8 cellular contexts compared by ENCODE assay signal in genomic region chr1:192506741-192507155, GRCh38.
A peak's percentile ranks its signal among the peaks of the same experiment; 100 is the strongest.
DNase-seq lines count a peak whose midpoint lies in the region; ATAC-seq and TF ChIP-seq lines count a peak whose summit lies in the region.

No MANE protein-coding gene starts in this region.

- peak overlapping the region in 1 of 2 donors; percentile 3 for H3K27ac Mint-ChIP-seq in effector memory CD8-positive, alpha-beta T cell
- no peak overlapping the region for H3K27ac Mint-ChIP-seq in activated T-helper 1 cell treated with anti-CD3 and anti-CD28 coated beads, Interleukin-12 subunit alpha, Interleukin-12 subunit beta, Interleukin-2, Interleukin-4 antibody, amounts not matched to agents 30 ng/mL and 10 ng/mL and 1 ng/mL, durations not matched to agents 14 hours and 24 hours and 36 hours

- RAD21 ChIA-PET in HCT116 (lab: Charles Lee; ENCODE audit: low non-redundant PET in 1 of 2, low total read pairs in 2 of 2, uncharacterized antibody in 2 of 2, unreplicated experiment in 2 of 2): no interaction called here

- H3K9ac ChIP-seq in HCT116 (ENCODE audit: low read length): no peak overlapping the region

- no TSS peak for BruUV-seq in HCT116 (replicated peaks; lab: Mats Ljungman, UMichigan)

- CTCF ChIA-PET in HCT116 (lab: Charles Lee): interaction anchor here (0.9 kb wide), 2 partner anchors 104 to 301 kb away, joined by 3 to 4 read pairs; no protein-coding TSS in a partner anchor

- H3K4me1 Mint-ChIP-seq in effector memory CD8-positive, alpha-beta T cell (ENCODE audit: low read depth in 2 of 2): no peaks in the 10 kb centered on the region
- H3K4me1 Mint-ChIP-seq in activated T-helper 1 cell treated with anti-CD3 and anti-CD28 coated beads, Interleukin-12 subunit alpha, Interleukin-12 subunit beta, Interleukin-2, Interleukin-4 antibody, amounts not matched to agents 30 ng/mL and 10 ng/mL and 1 ng/mL, durations not matched to agents 14 hours and 24 hours and 36 hours (ENCODE audit: low read depth): no peaks in the 10 kb centered on the region

- no peaks in the 10 kb centered on the region for H4K20me1 ChIP-seq in HCT116 (ENCODE audit: insufficient read depth)

- H3K4me1 ChIP-seq in left ventricle myocardium inferior (no peaks in the 10 kb centered on the region), HCT116 (ENCODE audit: control insufficient read depth in 1 of 2, insufficient read depth in 2 of 2, low read length in 2 of 2) (no peaks in the 10 kb centered on the region)

- H3K79me2 ChIP-seq in HCT116 (ENCODE audit: insufficient read depth, low read length): no peaks in the 10 kb centered on the region

- no peak for TF ChIP-seq POLR2A in HCT116 (IDR thresholded peaks at IDR 0.05; ENCODE audit: borderline replicate concordance, extremely low read depth, insufficient read depth, insufficient read length)

- no peak overlapping the region for H3K4me2 ChIP-seq in HCT116 (ENCODE audit: low read length)

- intact Hi-C loops in left ventricle myocardium inferior (cut with micrococcal nuclease): no loop called here
- intact Hi-C loops in Right ventricle myocardium inferior (cut with DNase I): no loop called here
- intact Hi-C loops in HCT116 (cut with micrococcal nuclease): no loop called here
- intact Hi-C loops in activated T-helper 1 cell treated with anti-CD3 and anti-CD28 coated beads, Interleukin-12 subunit alpha, Interleukin-12 subunit beta, Interleukin-2, Interleukin-4 antibody, amounts not matched to agents 30 ng/mL and 10 ng/mL and 1 ng/mL, durations not matched to agents 14 hours and 24 hours and 36 hours (cut with micrococcal nuclease): no loop called here

- H3K9me3 ChIP-seq in left ventricle myocardium inferior (replicated peaks) (peaks cover 3% of the 10 kb centered on the region), HCT116 (ENCODE audit: control insufficient read depth in 1 of 2, insufficient read depth in 1 of 2, low read depth in 1 of 2, low read length in 2 of 2) (no peaks in the 10 kb centered on the region)

- no peaks in the 10 kb centered on the region for H3K9me3 Mint-ChIP-seq in effector memory CD8-positive, alpha-beta T cell
- H3K9me3 Mint-ChIP-seq in activated T-helper 1 cell treated with anti-CD3 and anti-CD28 coated beads, Interleukin-12 subunit alpha, Interleukin-12 subunit beta, Interleukin-2, Interleukin-4 antibody, amounts not matched to agents 30 ng/mL and 10 ng/mL and 1 ng/mL, durations not matched to agents 14 hours and 24 hours and 36 hours: no peaks in the 10 kb centered on the region

- DNase-seq in left ventricle myocardium inferior (no peak), Right ventricle myocardium inferior (ENCODE audit: missing footprints) (no peak), HCT116 (ENCODE audit: low read depth, low spot score) (peak; percentile 23), LNCaP clone FGC (ENCODE audit: low read depth) (no peak), inferior parietal cortex (ENCODE audit: extremely low spot score) (no peak), NCI-H69 (lab: John Stamatoyannopoulos, UW) (no peak)
- peak in 1 of 3 experiments; percentile 12 for DNase-seq in effector memory CD8-positive, alpha-beta T cell
- no peak for DNase-seq in activated T-helper 1 cell treated with anti-CD3 and anti-CD28 coated beads, Interleukin-12 subunit alpha, Interleukin-12 subunit beta, Interleukin-2, Interleukin-4 antibody, amounts not matched to agents 30 ng/mL and 10 ng/mL and 1 ng/mL, durations not matched to agents 14 hours and 24 hours and 36 hours (ENCODE audit: low spot score)

- no peak overlapping the region for H3K4me3 Mint-ChIP-seq in effector memory CD8-positive, alpha-beta T cell
- H3K4me3 Mint-ChIP-seq in activated T-helper 1 cell treated with anti-CD3 and anti-CD28 coated beads, Interleukin-12 subunit alpha, Interleukin-12 subunit beta, Interleukin-2, Interleukin-4 antibody, amounts not matched to agents 30 ng/mL and 10 ng/mL and 1 ng/mL, durations not matched to agents 14 hours and 24 hours and 36 hours: no peak overlapping the region

- H3K27me3 ChIP-seq in left ventricle myocardium inferior (ENCODE audit: low read depth) (no peaks in the 10 kb centered on the region), HCT116 (ENCODE audit: insufficient read depth, low read length) (no peaks in the 10 kb centered on the region)

- H3K27ac ChIP-seq in left ventricle myocardium inferior (replicated peaks) (no peak overlapping the region), HCT116 (ENCODE audit: low read depth, low read length) (no peak overlapping the region)

- H3K36me3 Mint-ChIP-seq in effector memory CD8-positive, alpha-beta T cell (ENCODE audit: insufficient read depth): no peaks in the 10 kb centered on the region
- no peaks in the 10 kb centered on the region for H3K36me3 Mint-ChIP-seq in activated T-helper 1 cell treated with anti-CD3 and anti-CD28 coated beads, Interleukin-12 subunit alpha, Interleukin-12 subunit beta, Interleukin-2, Interleukin-4 antibody, amounts not matched to agents 30 ng/mL and 10 ng/mL and 1 ng/mL, durations not matched to agents 14 hours and 24 hours and 36 hours (ENCODE audit: low read depth)

- ATAC-seq in Right ventricle myocardium inferior (no peak), HCT116 (peak; percentile 69; the same call in 1 of the 2 replicates)
- peak; percentile 53 for ATAC-seq in effector memory CD8-positive, alpha-beta T cell (replicated peaks)

- TF ChIP-seq CTCF in left ventricle myocardium inferior (IDR thresholded peaks at IDR 0.05; ENCODE audit: borderline replicate concordance): peak; percentile 46
- peak; percentile 34 to 63 (median 41); a peak in 4 of 6 replicates for TF ChIP-seq CTCF in HCT116 (IDR thresholded peaks at IDR 0.05 in 2 of 3, conservative IDR thresholded peaks at IDR 0.05 in 1 of 3; ENCODE audit: borderline replicate concordance in 1 of 3, insufficient read depth in 1 of 3, low read depth in 2 of 3, low read length in 2 of 3)
- TF ChIP-seq CTCF in LNCaP clone FGC (IDR thresholded peaks at IDR 0.05; ENCODE audit: control insufficient read depth, extremely low read depth, insufficient read depth): peak; percentile 29

- H3K36me3 ChIP-seq in left ventricle myocardium inferior: no peaks in the 10 kb centered on the region
- no peaks in the 10 kb centered on the region for H3K36me3 ChIP-seq in HCT116 (ENCODE audit: control insufficient read depth in 1 of 2, insufficient read depth in 2 of 2, low read length in 2 of 2)

- H3K27me3 Mint-ChIP-seq in effector memory CD8-positive, alpha-beta T cell: no peaks in the 10 kb centered on the region
- H3K27me3 Mint-ChIP-seq in activated T-helper 1 cell treated with anti-CD3 and anti-CD28 coated beads, Interleukin-12 subunit alpha, Interleukin-12 subunit beta, Interleukin-2, Interleukin-4 antibody, amounts not matched to agents 30 ng/mL and 10 ng/mL and 1 ng/mL, durations not matched to agents 14 hours and 24 hours and 36 hours (ENCODE audit: insufficient read depth): no peaks in the 10 kb centered on the region

- H3K4me3 ChIP-seq in left ventricle myocardium inferior: no peak overlapping the region
- no peak overlapping the region for H3K4me3 ChIP-seq in HCT116 (replicated peaks in 1 of 2; ENCODE audit: low read depth in 1 of 2, low read length in 2 of 2)
- H3K4me3 ChIP-seq in LNCaP clone FGC (ENCODE audit: low read depth, low read length): no peak overlapping the region

- H2AFZ ChIP-seq in HCT116 (ENCODE audit: low read depth, low read length, poor library complexity, severe bottlenecking): peak overlapping the region; percentile 31

- TF ChIP-seq RAD21 in HCT116 (IDR thresholded peaks at IDR 0.05; ENCODE audit: low read depth): peak; percentile 76

- H3K9me2 ChIP-seq in HCT116 (ENCODE audit: insufficient read depth): no peaks in the 10 kb centered on the region; the same call in 1 of the 2 replicates

- POLR2A ChIA-PET in HCT116 (lab: Charles Lee): no interaction called here

TF ChIP-seq in HCT116, 20 proteins besides CTCF, POLR2A, EP300 and RAD21 (continues in another document):
- TF ChIP-seq, protein P1, sequence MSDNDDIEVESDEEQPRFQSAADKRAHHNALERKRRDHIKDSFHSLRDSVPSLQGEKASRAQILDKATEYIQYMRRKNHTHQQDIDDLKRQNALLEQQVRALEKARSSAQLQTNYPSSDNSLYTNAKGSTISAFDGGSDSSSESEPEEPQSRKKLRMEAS (IDR thresholded peaks at IDR 0.05): no peak
- no peak for TF ChIP-seq ZFX (IDR thresholded peaks at IDR 0.05)
- no peak for TF ChIP-seq EGR1 (IDR thresholded peaks at IDR 0.05; ENCODE audit: low read depth)
- no peak for TF ChIP-seq CBX3 (IDR thresholded peaks at IDR 0.05; ENCODE audit: low read depth)
- TF ChIP-seq ZBTB33 (IDR thresholded peaks at IDR 0.05; ENCODE audit: extremely low read depth, insufficient replicate concordance, low read length): no peak
- TF ChIP-seq SRF (IDR thresholded peaks at IDR 0.05; ENCODE audit: low read depth): no peak
- no peak for TF ChIP-seq EZH2 (IDR thresholded peaks at IDR 0.05)
- TF ChIP-seq SIN3A (IDR thresholded peaks at IDR 0.05; ENCODE audit: low read depth): no peak
- no peak for TF ChIP-seq JUND (IDR thresholded peaks at IDR 0.05)
